ENCODE assay signal across 9 cellular contexts in the genomic region with DNA sequence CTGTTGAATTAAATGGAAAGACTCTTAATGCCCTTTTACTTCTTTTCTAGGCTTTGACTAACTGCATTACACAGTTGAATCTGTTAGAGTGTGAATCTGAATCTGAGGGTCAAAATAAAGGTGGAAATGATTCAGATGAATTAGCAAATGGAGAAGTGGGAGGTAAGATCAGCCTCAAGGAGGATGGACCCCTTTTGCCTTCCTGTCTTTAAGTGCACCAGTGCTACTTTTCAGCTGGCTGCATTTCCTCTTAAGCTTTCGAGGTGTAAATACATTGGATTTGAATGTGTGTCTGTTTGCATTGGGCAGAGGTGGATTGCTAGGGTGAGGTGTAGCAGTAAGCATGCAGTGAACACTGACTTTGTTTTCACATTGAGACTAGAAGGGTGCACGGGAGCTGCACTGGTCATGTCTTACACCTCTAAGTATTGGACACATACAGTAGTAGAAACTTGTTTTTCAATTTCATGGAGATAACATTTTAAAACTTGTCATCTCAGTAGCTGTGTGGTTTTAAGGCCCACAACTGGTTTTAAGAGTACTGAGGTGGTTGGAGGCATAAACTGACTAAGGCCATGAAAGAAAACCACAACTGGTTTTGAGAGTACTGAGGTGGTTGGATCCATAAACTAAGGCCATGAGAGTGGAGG. TPM values are rescaled to one million over a fixed set of nuclear protein-coding genes. Genes with fewer than 3 reads are reported as not detected.
DNase-seq lines count a peak whose midpoint lies in the region; ATAC-seq and TF ChIP-seq lines count a peak whose summit lies in the region.
"Had no signal": no experiment of that assay in that cellular context is flagged by ENCODE, and none has a peak within 500 bp of the region (broad histone marks: within the 10 kb centered on the region; RNA-seq: fewer than 3 reads in every experiment).

No MANE protein-coding gene starts in this region.

- H3K27me3 Mint-ChIP-seq in T-cell = no peaks in the 10 kb centered on the region

- H3K4me1 Mint-ChIP-seq in T-cell = peaks cover 61 to 67% (median 64%) of the 10 kb centered on the region in 3 donors

- H3K9me3 Mint-ChIP-seq in T-cell = no peaks in the 10 kb centered on the region

- POLR2A ChIA-PET in T-cell (lab: Charles Lee) = interaction anchor here in 1 of 2 donors (1.1 kb wide), 1 partner anchor 9 kb away, joined by 4 read pairs; no protein-coding TSS in a partner anchor

- no peak for TF ChIP-seq POLR2A in erythroblast (IDR thresholded peaks at IDR 0.05; ENCODE audit: low read length)

- no peaks in the 10 kb centered on the region for H3K27me3 ChIP-seq in ACC112 (ENCODE audit: insufficient read depth, low read length)

- peak overlapping the region; percentile 73; the same call in 1 of the 2 replicates for H3K27ac ChIP-seq in ACC112 (ENCODE audit: low read depth, low read length)

- ATAC-seq in GM18907 (IDR thresholded peaks at IDR 0.05; ENCODE audit: unreplicated experiment) = peak; percentile 76
- peak; percentile 78 for ATAC-seq in HG02885 (IDR thresholded peaks at IDR 0.05; ENCODE audit: poor library complexity, unreplicated experiment)
- ATAC-seq in T-cell (replicated peaks in 1 of 4) = peak in 1 of 4 experiments; percentile 13

- CTCF ChIA-PET in T-cell (lab: Charles Lee) = interaction anchor here (0.6 to 2.3 kb wide), 5 partner anchors 8 to 60 kb away, joined by 3 to 20 read pairs (median 6); partner anchors contain the start of genes AIDA (in 1 of the 2) and BROX (in 1 of the 2)

- peaks cover 15% of the 10 kb centered on the region for H3K4me1 ChIP-seq in ACC112 (ENCODE audit: control insufficient read depth, insufficient read depth, low read length, unreplicated experiment)

- peak overlapping the region; percentile 87 to 90 for H3K27ac Mint-ChIP-seq in T-cell

- DNase-seq in T-cell (peak in 1 of 34 experiments; percentile 10), AG08396 (ENCODE audit: low spot score) (no peak), erythroblast (lab: John Stamatoyannopoulos, UW) (no peak), NCI-H1436 (lab: John Stamatoyannopoulos, UW) (no peak), NCI-H69 (lab: John Stamatoyannopoulos, UW) (no peak)
- DNase-seq: NCI-H774 had no signal

- peak overlapping the region in 1 of 3 donors; percentile 58 for H3K4me3 Mint-ChIP-seq in T-cell

- H2AFZ ChIP-seq in ACC112 (ENCODE audit: low read length, unreplicated experiment) = no peak overlapping the region

- H3K36me3 Mint-ChIP-seq in T-cell = peaks cover 60% of the 10 kb centered on the region

- H3K36me3 ChIP-seq in ACC112 (ENCODE audit: insufficient read depth, low read length) = peaks cover 52% of the 10 kb centered on the region

- no peak overlapping the region for H3K4me3 ChIP-seq in ACC112 (ENCODE audit: low read depth, low read length)

- no peaks in the 10 kb centered on the region for H3K79me2 ChIP-seq in ACC112 (ENCODE audit: control insufficient read depth, insufficient read depth, low read length, unreplicated experiment)

RNA-seq across cellular contexts. Expression of gene MIA3, which starts 35.4 kb away (rescaled TPM):
- total RNA-seq in T-cell = 100 to 1,000 TPM in 3 of 5 donors, 10 to 100 TPM in 2; 86.5 to 116 (median 102) TPM

RNA-seq across cellular contexts. Expression of gene AIDA, which starts 59.0 kb away (rescaled TPM):
- total RNA-seq in T-cell = 10 to 100 TPM; 43.4 to 59.4 (median 52.7) TPM

RNA-seq across cellular contexts. Expression of gene BROX, which starts 59.1 kb away (rescaled TPM):
- 10 to 100 TPM; 45.3 to 53.9 (median 52.0) TPM for total RNA-seq in T-cell
